8 cellular contexts compared by ENCODE assay signal in the genomic region with DNA sequence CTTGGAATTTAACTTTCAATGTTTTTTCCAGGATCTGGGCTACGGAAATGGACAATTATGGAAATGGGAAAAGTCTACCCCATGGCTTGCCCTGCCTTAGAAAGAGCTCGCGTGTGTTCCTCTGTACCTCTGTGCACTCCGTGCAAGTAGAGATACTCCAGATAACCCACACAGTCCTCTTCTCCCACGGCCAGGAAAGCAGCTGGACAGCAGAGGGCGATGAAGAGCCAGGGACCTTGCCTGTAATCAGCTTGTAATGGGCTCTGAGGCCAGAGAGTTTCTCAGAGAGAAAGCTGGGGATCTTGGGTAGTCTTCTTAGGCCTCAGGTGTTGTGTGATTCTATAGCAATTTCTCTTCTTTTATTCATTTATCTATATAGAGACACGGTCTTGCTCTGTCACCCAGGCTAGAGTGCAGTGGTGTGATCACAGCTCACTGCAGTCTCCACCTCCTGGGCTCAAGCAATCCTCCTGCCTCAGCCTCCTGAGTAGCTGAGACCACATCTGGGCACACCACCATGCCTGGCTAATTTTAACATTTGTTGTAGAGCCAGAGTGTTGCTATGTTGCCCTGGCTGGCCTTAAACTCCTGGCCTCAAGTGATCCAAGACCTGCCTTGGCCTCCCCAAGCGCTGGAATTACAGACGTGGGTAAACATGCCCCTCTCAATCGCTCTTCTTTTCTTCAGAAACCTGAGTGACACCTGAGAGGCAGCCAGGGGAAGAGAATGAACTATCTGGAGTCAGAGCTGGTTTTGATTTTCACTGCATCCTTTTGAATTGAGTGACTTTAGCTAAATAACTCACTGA. TPM values are rescaled to one million over a fixed set of nuclear protein-coding genes. Genes with fewer than 3 reads are reported as not detected.
DNase-seq lines count a peak whose midpoint lies in the region; ATAC-seq and TF ChIP-seq lines count a peak whose summit lies in the region.

No MANE protein-coding gene starts in this region.

- no peak for ATAC-seq in GM18873 (IDR thresholded peaks at IDR 0.05; ENCODE audit: low FRiP score, unreplicated experiment)

- TF ChIP-seq CTCF in endothelial cell (IDR thresholded peaks at IDR 0.05; ENCODE audit: unreplicated experiment) = peak; percentile 54

- peak overlapping the region in 1 of 3 donors; percentile 23 for H3K27ac Mint-ChIP-seq in IgD-negative memory B cell
- no peak overlapping the region for H3K27ac Mint-ChIP-seq in endothelial cell (ENCODE audit: unreplicated experiment)

- DNase-seq in COLO668 (lab: John Stamatoyannopoulos, UW; ENCODE audit: unreplicated experiment) (peak; percentile 67), NOMO-1 treated with dmso at 0.1 percent for 144 hours (lab: John Stamatoyannopoulos, UW; ENCODE audit: unreplicated experiment) (peak; percentile 61), endothelial cell (ENCODE audit: low spot score) (peak; percentile 89), mucosa of gallbladder (ENCODE audit: low spot score) (peak; percentile 87)
- peak; percentile 51 to 71 (median 58) for DNase-seq in activated CD8-positive, alpha-beta memory T cell treated with anti-CD3 and anti-CD28 coated beads for 48 hours (ENCODE audit: low read depth in 2 of 3, low spot score in 2 of 3)
- peak; percentile 91 for DNase-seq in stimulated activated CD8-positive, alpha-beta memory T cell treated with anti-CD3 and anti-CD28 coated beads, Interleukin-4, amount 100 ng/mL, for 48 hours

- peaks cover 1% of the 10 kb centered on the region for H3K27me3 Mint-ChIP-seq in IgD-negative memory B cell
- H3K27me3 Mint-ChIP-seq in endothelial cell (ENCODE audit: unreplicated experiment) = peaks cover 9% of the 10 kb centered on the region

- H3K36me3 Mint-ChIP-seq in IgD-negative memory B cell = peaks cover 3% of the 10 kb centered on the region
- peaks cover 4% of the 10 kb centered on the region for H3K36me3 Mint-ChIP-seq in endothelial cell (ENCODE audit: low read depth, unreplicated experiment)

- no peaks in the 10 kb centered on the region for H3K9me3 Mint-ChIP-seq in IgD-negative memory B cell
- H3K9me3 Mint-ChIP-seq in endothelial cell (ENCODE audit: unreplicated experiment) = no peaks in the 10 kb centered on the region

- peaks cover 9 to 23% (median 20%) of the 10 kb centered on the region in 3 donors for H3K4me1 Mint-ChIP-seq in IgD-negative memory B cell
- H3K4me1 Mint-ChIP-seq in endothelial cell (ENCODE audit: unreplicated experiment) = peaks cover 10% of the 10 kb centered on the region

- H3K4me3 Mint-ChIP-seq in IgD-negative memory B cell (peak overlapping the region in 3 of 4 donors; percentile 5 to 85 (median 49)), endothelial cell (ENCODE audit: unreplicated experiment) (no peak overlapping the region)

RNA-seq across cellular contexts. Expression of a gene that starts 2.3 kb away (rescaled TPM):
- polyA plus RNA-seq in IgD-negative memory B cell = 0.74 TPM
- total RNA-seq in endothelial cell (ENCODE audit: unreplicated experiment) (13.8 TPM), mucosa of gallbladder (19.4 TPM)

RNA-seq across cellular contexts. Expression of a gene that starts 5.5 kb away (rescaled TPM):
- polyA plus RNA-seq in IgD-negative memory B cell = not detected
- total RNA-seq in endothelial cell (ENCODE audit: unreplicated experiment) (0.97 TPM), mucosa of gallbladder (0.23 TPM)

RNA-seq across cellular contexts. Expression of a gene that starts 52.3 kb away (rescaled TPM):
- polyA plus RNA-seq in IgD-negative memory B cell = 23.5 TPM
- total RNA-seq in endothelial cell (ENCODE audit: unreplicated experiment) (57.7 TPM), mucosa of gallbladder (27.6 TPM)
